8 cellular contexts compared by ENCODE assay signal in the genomic region with DNA sequence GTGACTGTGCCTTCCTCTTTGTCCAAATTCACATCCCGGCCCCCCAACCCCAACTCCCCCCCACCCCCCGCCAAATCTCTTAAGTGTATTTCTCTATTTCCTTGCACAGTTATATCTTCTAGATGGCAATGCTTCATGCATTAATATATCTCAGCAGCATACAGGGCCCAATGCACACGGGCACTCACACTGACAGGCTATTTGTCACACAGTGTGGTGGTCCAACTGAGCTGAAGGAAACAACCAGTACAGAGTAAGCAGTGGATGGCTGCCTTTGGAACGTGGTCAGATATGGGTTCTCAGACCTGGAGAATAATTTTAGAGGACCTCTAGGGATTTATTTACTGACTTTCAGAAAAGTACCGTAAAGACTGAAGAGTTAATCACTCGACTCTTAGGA. TPM values are rescaled to one million over a fixed set of nuclear protein-coding genes. Genes with fewer than 3 reads are reported as not detected.
DNase-seq lines count a peak whose midpoint lies in the region; ATAC-seq and TF ChIP-seq lines count a peak whose summit lies in the region.

No MANE protein-coding gene starts in this region.

- no peak for TF ChIP-seq RAD21 in SK-N-SH (IDR thresholded peaks at IDR 0.05; ENCODE audit: low read length)

- TF ChIP-seq EP300 in SK-N-SH (IDR thresholded peaks at IDR 0.05; ENCODE audit: borderline replicate concordance in 1 of 2, low read depth in 1 of 2, low read length in 1 of 2), result no peak

- peak overlapping the region; percentile 91 for H2AFZ ChIP-seq in SK-N-SH (ENCODE audit: low read depth)

- H3F3A ChIP-seq in SK-N-SH (replicated peaks; ENCODE audit: insufficient read depth), result no peaks in the 10 kb centered on the region

- H4K20me1 ChIP-seq in SK-N-SH (ENCODE audit: insufficient read depth), result no peaks in the 10 kb centered on the region

- H3K27ac ChIP-seq in SK-N-SH (ENCODE audit: low read depth in 2 of 2, low read length in 1 of 2), result peak overlapping the region; percentile 82 to 86
- peak overlapping the region; percentile 73 to 91 (median 87) for H3K27ac ChIP-seq in spleen

- H3K4me1 ChIP-seq in SK-N-SH (ENCODE audit: control insufficient read depth in 1 of 2, insufficient read depth in 2 of 2, low read depth in 1 of 2, low read length in 1 of 2), result peaks cover 0 to 7% of the 10 kb centered on the region in 2 experiments; a peak in 2 of 4 replicates
- peaks cover 15 to 58% (median 27%) of the 10 kb centered on the region in 6 donors for H3K4me1 ChIP-seq in spleen

- H3K9me2 ChIP-seq in SK-N-SH, result no peaks in the 10 kb centered on the region

- peaks cover 54% of the 10 kb centered on the region for H3K79me2 ChIP-seq in SK-N-SH (ENCODE audit: insufficient read depth)

- TF ChIP-seq CTCF in SK-N-SH (IDR thresholded peaks at IDR 0.05), result no peak
- TF ChIP-seq CTCF in spleen (IDR thresholded peaks at IDR 0.05 in 8 of 11, conservative IDR thresholded peaks at IDR 0.05 in 3 of 11), result no peak

- no peaks in the 10 kb centered on the region for H3K9me3 ChIP-seq in SK-N-SH
- H3K9me3 ChIP-seq in spleen, result peaks cover 0 to 7% (median 0%) of the 10 kb centered on the region in 8 donors

- H3K4me3 ChIP-seq in H7 (ENCODE audit: insufficient read depth, low read depth, low read length) (peak overlapping the region; percentile 85), SK-N-SH (ENCODE audit: low read depth in 2 of 2, low read length in 1 of 2) (peak overlapping the region; percentile 97 to 99), spleen (peak overlapping the region; percentile 69 to 90 (median 83))

- CTCF ChIA-PET in SK-N-SH (lab: Yijun Ruan, JAX), result interaction anchor here (2.2 to 3.1 kb wide), 2 partner anchors 9 to 13 kb away, joined by 12 to 21 read pairs; no protein-coding TSS in a partner anchor

- H3K9ac ChIP-seq in SK-N-SH, result peak overlapping the region; percentile 90

- POLR2A ChIA-PET in SK-N-SH (lab: Yijun Ruan, JAX), result interaction anchor here (2.0 kb wide), 1 partner anchor 308 kb away, joined by 7 read pairs; the partner anchor contains the start of gene CLOCK

- 1% methylated on average over 6 of the region's 6 CpGs for WGBS in SK-N-SH (ENCODE audit: low lambda C conversion rate)
- 17 to 24% (median 22%) methylated on average over 6 of the region's 6 CpGs for WGBS in spleen, 5 donors

- intact Hi-C loops in spleen (cut with DNase I; ENCODE audit: low total_unique reads), result loop anchor here (10.0 kb wide), 1 partner anchor 91 kb away; the partner anchor contains the start of gene CEP135

- ATAC-seq in HG02642 (IDR thresholded peaks at IDR 0.05; ENCODE audit: poor library complexity, unreplicated experiment) (no peak), HG02840 (IDR thresholded peaks at IDR 0.05; ENCODE audit: low FRiP score, unreplicated experiment) (no peak)

- DNase-seq in H7 (no peak), SK-N-SH (peak; percentile 14), germinal center (ENCODE audit: low spot score) (peak; percentile 3), spleen (no peak), iPS-NIHi11 (ENCODE audit: low spot score) (no peak)
- no peak for DNase-seq in stimulated activated CD8-positive, alpha-beta memory T cell treated with anti-CD3 and anti-CD28 coated beads, Interleukin-4, amount 100 ng/mL, for 48 hours

- H3K36me3 ChIP-seq in H7 (replicated peaks; ENCODE audit: control insufficient read depth, insufficient read depth, low read length) (no peaks in the 10 kb centered on the region; the same call in 1 of the 2 replicates), SK-N-SH (replicated peaks in 1 of 2; ENCODE audit: control insufficient read depth in 1 of 2, insufficient read depth in 2 of 2, low read length in 1 of 2) (peaks cover 9 to 18% of the 10 kb centered on the region in 2 experiments), spleen (peaks cover 0 to 19% (median under 1%) of the 10 kb centered on the region in 6 donors)

- H3K27me3 ChIP-seq in H7 (ENCODE audit: control insufficient read depth, insufficient read depth, low read length) (no peaks in the 10 kb centered on the region), SK-N-SH (ENCODE audit: insufficient read depth) (no peaks in the 10 kb centered on the region), spleen (replicated peaks in 1 of 7) (peaks cover 0 to 6% (median 0%) of the 10 kb centered on the region in 7 donors)

- peak overlapping the region; percentile 77 for H3K4me2 ChIP-seq in SK-N-SH

- TF ChIP-seq POLR2A in spleen (IDR thresholded peaks at IDR 0.05), result no peak

TF ChIP-seq in SK-N-SH, 30 proteins besides CTCF, POLR2A, EP300 and RAD21:
- 0 out of 2 replicates have a peak, but pooled peaks have one; percentile 20 for TF ChIP-seq SIN3A (IDR thresholded peaks at IDR 0.05; ENCODE audit: borderline replicate concordance, low read depth, low read length)
- TF ChIP-seq EZH2phosphoT487 (IDR thresholded peaks at IDR 0.05; ENCODE audit: borderline replicate concordance, low read depth), result no peak

RNA-seq across cellular contexts. Expression of gene EXOC1, which starts 0.7 kb away (rescaled TPM):
- total RNA-seq in H7 (2014; rRNA removed; shearing (Covaris generic)), result 17.8 and 24.2 TPM in 2 replicates
- polyA plus RNA-seq in SK-N-SH (2012; rRNA removed) (13.5 and 20.7 TPM in 2 replicates), spleen (10 to 100 TPM; 15.6 to 22.3 (median 20.8) TPM)
- polyA plus RNA-seq in SK-N-SH (2012; cell fraction: cytosol; rRNA removed), result 15.5 and 19.9 TPM in 2 replicates
- polyA plus RNA-seq in SK-N-SH (2012; cell fraction: nucleus; rRNA removed), result 21.3 and 44.5 TPM in 2 replicates
- total RNA-seq in spleen, result 10 to 100 TPM; 33.1 to 52.8 (median 46.2) TPM

RNA-seq across cellular contexts. Expression of gene EXOC1L, which starts 34.5 kb away (rescaled TPM):
- not detected in 2 replicates for total RNA-seq in H7 (2014; rRNA removed; shearing (Covaris generic))
- not detected in 2 replicates for polyA plus RNA-seq in SK-N-SH (2012; rRNA removed)
- polyA plus RNA-seq in SK-N-SH (2012; cell fraction: cytosol; rRNA removed), result 0.04 and 0.19 TPM in 2 replicates
- not detected in 2 replicates for polyA plus RNA-seq in SK-N-SH (2012; cell fraction: nucleus; rRNA removed)
- total RNA-seq in spleen, result not detected
- polyA plus RNA-seq in spleen, result not detected

Comparison
In these comparisons a context has a peak if more than half of its experiments do, and no peak if none do; other contexts are left out.
1. DNase-seq: peak in SK-N-SH (single experiment) and germinal center (single experiment); none in H7 (single experiment), spleen (single experiment), iPS-NIHi11 (single experiment) and stimulated activated CD8-positive, alpha-beta memory T cell treated with anti-CD3 and anti-CD28 coated beads, Interleukin-4, amount 100 ng/mL, for 48 hours (single experiment).
2. Peak in every context shown above with its lines, with median percentiles within 50 percentile points of each other: H3K4me3 ChIP-seq.